ENCODE assay signal across 15 cellular contexts in genomic region chr4:38819569-38819968, GRCh38. TPM values are rescaled to one million over a fixed set of nuclear protein-coding genes. Genes with fewer than 3 reads are reported as not detected.
DNase-seq lines count a peak whose midpoint lies in the region; ATAC-seq and TF ChIP-seq lines count a peak whose summit lies in the region.
"Had no signal": no experiment of that assay in that cellular context is flagged by ENCODE, and none has a peak within 500 bp of the region (broad histone marks: within the 10 kb centered on the region; RNA-seq: fewer than 3 reads in every experiment).

No MANE protein-coding gene starts in this region.

- no peaks in the 10 kb centered on the region for H3K27me3 ChIP-seq in SJCRH30
- H3K27me3 ChIP-seq: brain microvascular endothelial cell had no signal

- H3K9me3 ChIP-seq in SJCRH30 (replicated peaks): no peaks in the 10 kb centered on the region
- H3K9me3 ChIP-seq: A549 had no signal

- no peak for DNase-seq in activated CD8-positive, alpha-beta T cell treated with anti-CD3 and anti-CD28 coated beads for 36 hours
- no peak for DNase-seq in activated CD8-positive, alpha-beta T cell treated with anti-CD3 and anti-CD28 coated beads, Interleukin-2, amount 10 ng/mL, durations not matched to agents 7 days and 5 days
- DNase-seq in amniotic stem cell (lab: John Stamatoyannopoulos, UW): peak; percentile 4
- DNase-seq in renal cortical epithelial cell (ENCODE audit: low read depth): peak; percentile 32
- DNase-seq in lower leg skin (ENCODE audit: low spot score in 2 of 2): no peak
- DNase-seq in SJCRH30: no peak
- DNase-seq: brain microvascular endothelial cell; endodermal cell; NCI-H510A; nucleus accumbens; stimulated activated CD4-positive, alpha-beta T cell treated with anti-CD3 and anti-CD28 coated beads, Interleukin-12 subunit alpha, Interleukin-12 subunit beta, amount 100 ng/mL, for 4 hours had no signal

- WGBS in lower leg skin, 2 donors: 52 to 54% methylated on average over 3 of the region's 3 CpGs

- no peak for TF ChIP-seq POLR2A in lower leg skin (IDR thresholded peaks at IDR 0.05)

- CTCF ChIA-PET in activated CD8-positive, alpha-beta T cell treated with anti-CD3 and anti-CD28 coated beads for 36 hours (lab: Charles Lee): interaction anchor here (1.1 to 1.9 kb wide), 5 partner anchors 15 to 60 kb away, joined by 3 to 10 read pairs (median 6); partner anchors contain the start of genes TLR1 and TLR10
- CTCF ChIA-PET in activated CD8-positive, alpha-beta T cell treated with anti-CD3 and anti-CD28 coated beads, Interleukin-2, amount 10 ng/mL, durations not matched to agents 7 days and 5 days (lab: Charles Lee): interaction anchor here (1.0 to 1.1 kb wide), 2 partner anchors 26 to 41 kb away, joined by 3 read pairs; no protein-coding TSS in a partner anchor

- H3K4me3 Mint-ChIP-seq in activated CD8-positive, alpha-beta T cell treated with anti-CD3 and anti-CD28 coated beads for 36 hours: no peak overlapping the region
- no peak overlapping the region for H3K4me3 Mint-ChIP-seq in activated CD8-positive, alpha-beta T cell treated with anti-CD3 and anti-CD28 coated beads, Interleukin-2, amount 10 ng/mL, durations not matched to agents 7 days and 5 days
- H3K4me3 Mint-ChIP-seq: endodermal cell had no signal

- no peaks in the 10 kb centered on the region for H3K27me3 Mint-ChIP-seq in activated CD8-positive, alpha-beta T cell treated with anti-CD3 and anti-CD28 coated beads for 36 hours
- H3K27me3 Mint-ChIP-seq in activated CD8-positive, alpha-beta T cell treated with anti-CD3 and anti-CD28 coated beads, Interleukin-2, amount 10 ng/mL, durations not matched to agents 7 days and 5 days (ENCODE audit: low read depth): no peaks in the 10 kb centered on the region

- H3K27ac Mint-ChIP-seq in activated CD8-positive, alpha-beta T cell treated with anti-CD3 and anti-CD28 coated beads for 36 hours: no peak overlapping the region
- no peak overlapping the region for H3K27ac Mint-ChIP-seq in activated CD8-positive, alpha-beta T cell treated with anti-CD3 and anti-CD28 coated beads, Interleukin-2, amount 10 ng/mL, durations not matched to agents 7 days and 5 days
- H3K27ac Mint-ChIP-seq: endodermal cell had no signal

- POLR2A ChIA-PET in activated CD8-positive, alpha-beta T cell treated with anti-CD3 and anti-CD28 coated beads for 36 hours (lab: Charles Lee): no interaction called here
- POLR2A ChIA-PET in activated CD8-positive, alpha-beta T cell treated with anti-CD3 and anti-CD28 coated beads, Interleukin-2, amount 10 ng/mL, durations not matched to agents 7 days and 5 days (lab: Charles Lee): no interaction called here

- peaks cover 13% of the 10 kb centered on the region for H3K9me3 Mint-ChIP-seq in activated CD8-positive, alpha-beta T cell treated with anti-CD3 and anti-CD28 coated beads for 36 hours
- no peaks in the 10 kb centered on the region for H3K9me3 Mint-ChIP-seq in activated CD8-positive, alpha-beta T cell treated with anti-CD3 and anti-CD28 coated beads, Interleukin-2, amount 10 ng/mL, durations not matched to agents 7 days and 5 days (ENCODE audit: insufficient read depth)

- no peak for TF ChIP-seq CTCF in activated CD8-positive, alpha-beta T cell treated with anti-CD3 and anti-CD28 coated beads for 36 hours (IDR thresholded peaks at IDR 0.05)
- no peak for TF ChIP-seq CTCF in lower leg skin (IDR thresholded peaks at IDR 0.05)

- no peaks in the 10 kb centered on the region for H3K4me1 ChIP-seq in SJCRH30
- H3K4me1 ChIP-seq: A549 had no signal

- intact Hi-C loops in activated CD8-positive, alpha-beta T cell treated with anti-CD3 and anti-CD28 coated beads for 36 hours (cut with micrococcal nuclease): no loop called here
- intact Hi-C loops in lower leg skin (cut with DNase I; ENCODE audit: low total_unique reads): no loop called here

- H3K36me3 Mint-ChIP-seq in activated CD8-positive, alpha-beta T cell treated with anti-CD3 and anti-CD28 coated beads for 36 hours (ENCODE audit: low read depth): peaks cover 3% of the 10 kb centered on the region
- peaks cover 10% of the 10 kb centered on the region for H3K36me3 Mint-ChIP-seq in activated CD8-positive, alpha-beta T cell treated with anti-CD3 and anti-CD28 coated beads, Interleukin-2, amount 10 ng/mL, durations not matched to agents 7 days and 5 days (ENCODE audit: low read depth)

- peaks cover 13% of the 10 kb centered on the region for H3K4me1 Mint-ChIP-seq in activated CD8-positive, alpha-beta T cell treated with anti-CD3 and anti-CD28 coated beads for 36 hours (ENCODE audit: low read depth)
- H3K4me1 Mint-ChIP-seq in activated CD8-positive, alpha-beta T cell treated with anti-CD3 and anti-CD28 coated beads, Interleukin-2, amount 10 ng/mL, durations not matched to agents 7 days and 5 days (ENCODE audit: low read depth): peaks cover 6% of the 10 kb centered on the region
- H3K4me1 Mint-ChIP-seq: endodermal cell had no signal

- H3K4me3 ChIP-seq in lower leg skin (ENCODE audit: low read depth, poor library complexity, severe bottlenecking) (no peak overlapping the region), SJCRH30 (no peak overlapping the region)
- H3K4me3 ChIP-seq: A549 had no signal

- H3K36me3 ChIP-seq in SJCRH30: no peaks in the 10 kb centered on the region
- H3K36me3 ChIP-seq: brain microvascular endothelial cell had no signal

- ATAC-seq in activated CD8-positive, alpha-beta T cell treated with anti-CD3 and anti-CD28 coated beads for 36 hours: peak; percentile 39
- ATAC-seq in activated CD8-positive, alpha-beta T cell treated with anti-CD3 and anti-CD28 coated beads, Interleukin-2, amount 10 ng/mL, durations not matched to agents 7 days and 5 days: no peak
- ATAC-seq in HG02938 (IDR thresholded peaks at IDR 0.05; ENCODE audit: unreplicated experiment) (peak; percentile 14), HG02970 (IDR thresholded peaks at IDR 0.05; ENCODE audit: low FRiP score, unreplicated experiment) (no peak)
- ATAC-seq: A549, left lobe of liver had no signal

- H3K27ac ChIP-seq in SJCRH30: no peak overlapping the region
- H3K27ac ChIP-seq: A549, brain microvascular endothelial cell had no signal

RNA-seq across cellular contexts. Expression of gene TLR1, which starts 15.0 kb away (rescaled TPM):
- 1 to 10 TPM; 1.5 to 1.9 TPM for total RNA-seq in activated CD8-positive, alpha-beta T cell treated with anti-CD3 and anti-CD28 coated beads for 36 hours
- 1 to 10 TPM; 8.1 to 9.6 TPM for total RNA-seq in activated CD8-positive, alpha-beta T cell treated with anti-CD3 and anti-CD28 coated beads, Interleukin-2, amount 10 ng/mL, durations not matched to agents 7 days and 5 days
- 8.7 and 25.2 TPM in 2 replicates for total RNA-seq in renal cortical epithelial cell
- 10 to 100 TPM in 2 of 4 donors, 1 to 10 TPM in 2; 4.4 to 10.9 (median 7.3) TPM for total RNA-seq in lower leg skin
- 0.53 and 0.61 TPM in 2 replicates for total RNA-seq in SJCRH30 (2014; rRNA removed; shearing (Covaris generic))

RNA-seq across cellular contexts. Expression of gene TLR10, which starts 36.8 kb away (rescaled TPM):
- total RNA-seq in activated CD8-positive, alpha-beta T cell treated with anti-CD3 and anti-CD28 coated beads for 36 hours: under 1 TPM; 0.11 to 0.22 TPM
- under 1 TPM in 1 of 2 experiments, not detected in 1; 0.08 TPM for total RNA-seq in activated CD8-positive, alpha-beta T cell treated with anti-CD3 and anti-CD28 coated beads, Interleukin-2, amount 10 ng/mL, durations not matched to agents 7 days and 5 days
- total RNA-seq in renal cortical epithelial cell (not detected in 2 replicates), lower leg skin (1 to 10 TPM in 1 of 4 donors, under 1 TPM in 2, not detected in 1; 0.06 to 1.4 (median 0.21) TPM)
- total RNA-seq in SJCRH30 (2014; rRNA removed; shearing (Covaris generic)): not detected in 2 replicates
- total RNA-seq: endodermal cell had no signal

RNA-seq across cellular contexts. Expression of gene TLR6, which starts 37.0 kb away (rescaled TPM):
- total RNA-seq in activated CD8-positive, alpha-beta T cell treated with anti-CD3 and anti-CD28 coated beads for 36 hours: 1 to 10 TPM; 1.6 to 2.0 TPM
- total RNA-seq in activated CD8-positive, alpha-beta T cell treated with anti-CD3 and anti-CD28 coated beads, Interleukin-2, amount 10 ng/mL, durations not matched to agents 7 days and 5 days: 1 to 10 TPM; 3.1 to 3.2 TPM
- total RNA-seq in renal cortical epithelial cell: 0.65 and 2.8 TPM in 2 replicates
- total RNA-seq in lower leg skin: 1 to 10 TPM; 1.1 to 4.0 (median 2.2) TPM
- total RNA-seq in SJCRH30 (2014; rRNA removed; shearing (Covaris generic)): 0.20 and 0.51 TPM in 2 replicates

RNA-seq across cellular contexts. Expression of gene FAM114A1, which starts 48.0 kb away (rescaled TPM):
- under 1 TPM; 0.16 to 0.20 TPM for total RNA-seq in activated CD8-positive, alpha-beta T cell treated with anti-CD3 and anti-CD28 coated beads for 36 hours
- total RNA-seq in activated CD8-positive, alpha-beta T cell treated with anti-CD3 and anti-CD28 coated beads, Interleukin-2, amount 10 ng/mL, durations not matched to agents 7 days and 5 days: under 1 TPM; 0.50 to 0.60 TPM
- total RNA-seq in renal cortical epithelial cell (147 and 192 TPM in 2 replicates), lower leg skin (10 to 100 TPM; 49.8 to 71.0 (median 54.6) TPM)
- total RNA-seq in SJCRH30 (2014; rRNA removed; shearing (Covaris generic)): 53.3 and 55.9 TPM in 2 replicates

Comparison
In these comparisons a context has a peak if more than half of its experiments do, and no peak if none do; other contexts are left out.
1. ATAC-seq: peak in activated CD8-positive, alpha-beta T cell treated with anti-CD3 and anti-CD28 coated beads for 36 hours (single experiment) and HG02938 (single experiment); none in activated CD8-positive, alpha-beta T cell treated with anti-CD3 and anti-CD28 coated beads, Interleukin-2, amount 10 ng/mL, durations not matched to agents 7 days and 5 days (single experiment) and HG02970 (single experiment).
2. DNase-seq: peak in amniotic stem cell (single experiment) and renal cortical epithelial cell (single experiment); none in activated CD8-positive, alpha-beta T cell treated with anti-CD3 and anti-CD28 coated beads for 36 hours (single experiment), activated CD8-positive, alpha-beta T cell treated with anti-CD3 and anti-CD28 coated beads, Interleukin-2, amount 10 ng/mL, durations not matched to agents 7 days and 5 days (single experiment), lower leg skin (0 of 2) and SJCRH30 (0 of 2).